8 cellular contexts compared by ENCODE assay signal in genomic region chr4:83010111-83010521, GRCh38. TPM values are rescaled to one million over a fixed set of nuclear protein-coding genes. Genes with fewer than 3 reads are reported as not detected.
A peak's percentile ranks its signal among the peaks of the same experiment; 100 is the strongest.
DNase-seq lines count a peak whose midpoint lies in the region; ATAC-seq, FAIRE-seq and TF ChIP-seq lines count a peak whose summit lies in the region.

No MANE protein-coding gene starts in this region.

- peak overlapping the region; percentile 77 for H2AFZ ChIP-seq in K562 (ENCODE audit: low read depth, low read length)

- no TSS peak for BruUV-seq in K562 (replicated peaks; lab: Mats Ljungman, UMichigan)

- no peak for TF ChIP-seq RAD21 in K562 (CRISPR knock-in tag; conservative IDR thresholded peaks at IDR 0.05 in 1 of 2, IDR thresholded peaks at IDR 0.05 in 1 of 2)

- no peaks in the 10 kb centered on the region for H4K20me1 ChIP-seq in K562 (replicated peaks; ENCODE audit: control insufficient read depth, insufficient read depth, low read length)

- TF ChIP-seq POLR2A in K562 (conservative IDR thresholded peaks at IDR 0.05) (no peak), testis (IDR thresholded peaks at IDR 0.05) (no peak)

- no peaks in the 10 kb centered on the region for H3K9me1 ChIP-seq in K562 (ENCODE audit: control insufficient read depth, insufficient read depth, low read length)

- H3K4me3 ChIP-seq in K562 (peak overlapping the region; percentile 87), left lung (peak overlapping the region; percentile 63 to 65), testis (peak overlapping the region; percentile 51 to 90)

- POLR2A ChIA-PET in K562 (lab: Yijun Ruan, JAX), result interaction anchor here (0.9 to 2.6 kb wide), 3 partner anchors 11 to 27 kb away, joined by 3 to 8 read pairs (median 6); no protein-coding TSS in a partner anchor

- ATAC-seq in K562, result peak; percentile 5
- ATAC-seq in left lung, result peak; percentile 2

- WGBS in K562 (ENCODE audit: insufficient coverage, low coverage, missing lambda C conversion rate), result under 1% methylated on average over 13 of the region's 14 CpGs
- 0% methylated on average over 11 to 14 of the region's 14 CpGs for WGBS in testis, 2 donors

- in situ Hi-C loops in K562 (cut with MboI), result no loop called here

- H3K9me3 ChIP-seq in K562 (replicated peaks; ENCODE audit: control insufficient read depth, insufficient read depth, low read depth, low read length) (no peaks in the 10 kb centered on the region), left lung (no peaks in the 10 kb centered on the region), testis (no peaks in the 10 kb centered on the region)

- H3K27me3 ChIP-seq in K562 (ENCODE audit: control insufficient read depth in 2 of 2, insufficient read depth in 2 of 2, low read length in 2 of 2), result no peaks in the 10 kb centered on the region
- H3K27me3 ChIP-seq in left lung, result no peaks in the 10 kb centered on the region
- no peaks in the 10 kb centered on the region for H3K27me3 ChIP-seq in testis

- no peak for TF ChIP-seq EP300 in K562 (IDR thresholded peaks at IDR 0.05; ENCODE audit: low read length)

- H3K9ac ChIP-seq in K562 (ENCODE audit: insufficient read depth in 1 of 2, low read depth in 2 of 2, low read length in 2 of 2), result peak overlapping the region; percentile 85 to 93

- peak; percentile 67 for FAIRE-seq in K562 (lab: Jason Lieb, UNC)

- intact Hi-C loops in K562 (cut with micrococcal nuclease) (loop anchor here (5.0 to 10.0 kb wide), 2 partner anchors 252 to 635 kb away; partner anchors contain the start of gene HNRNPD), left lung (cut with DNase I) (no loop called here), testis (cut with DNase I; ENCODE audit: low total_unique reads) (no loop called here)

- CTCF ChIA-PET in K562 (lab: Yijun Ruan, JAX; ENCODE audit: low intra/inter-chr PET ratio), result no interaction called here

- TF ChIP-seq CTCF in K562 (IDR thresholded peaks at IDR 0.05 in 2 of 3, conservative IDR thresholded peaks at IDR 0.05 in 1 of 3; ENCODE audit: insufficient read depth in 2 of 3, low read depth in 1 of 3, low read length in 3 of 3) (no peak), left lung (IDR thresholded peaks at IDR 0.05) (no peak), testis (IDR thresholded peaks at IDR 0.05) (no peak)

- DNase-seq in DMS53 (lab: John Stamatoyannopoulos, UW) (peak; percentile 52), DMS53 treated with DMSO at 0.1 percent for 48 hours (lab: John Stamatoyannopoulos, UW; ENCODE audit: unreplicated experiment) (no peak), NAMALWA (ENCODE audit: low spot score) (peak; percentile 65), K562 (ENCODE audit: extremely low read depth in 1 of 4, low spot score in 3 of 4) (peak in 2 of 4 experiments; percentile 32 to 48), left lung (no peak), testis (no peak), COLO668 (lab: John Stamatoyannopoulos, UW; ENCODE audit: unreplicated experiment) (no peak), SIG-M5 (lab: John Stamatoyannopoulos, UW) (no peak)

- H3K4me2 ChIP-seq in K562 (ENCODE audit: insufficient read depth, low read length), result peak overlapping the region; percentile 92

- no peaks in the 10 kb centered on the region for H3K36me3 ChIP-seq in K562 (ENCODE audit: control insufficient read depth, insufficient read depth, low read length)
- H3K36me3 ChIP-seq in left lung, result no peaks in the 10 kb centered on the region
- H3K36me3 ChIP-seq in testis (ENCODE audit: low read depth, missing control alignments), result no peaks in the 10 kb centered on the region

- H3K79me2 ChIP-seq in K562 (ENCODE audit: control insufficient read depth, insufficient read depth, low read length), result peaks cover 75% of the 10 kb centered on the region

- H3K27ac ChIP-seq in K562 (ENCODE audit: extremely low read depth, low read depth, low read length) (peak overlapping the region; percentile 87), left lung (peak overlapping the region; percentile 88 to 92), testis (peak overlapping the region; percentile 68 to 78)

- peaks cover 6 to 16% of the 10 kb centered on the region in 2 experiments; a peak in 3 of 5 replicates for H3K4me1 ChIP-seq in K562 (replicated peaks in 1 of 2; ENCODE audit: control insufficient read depth in 2 of 2, insufficient read depth in 2 of 2, low read length in 2 of 2)
- H3K4me1 ChIP-seq in left lung, result peaks cover 10 to 47% of the 10 kb centered on the region in 2 donors
- H3K4me1 ChIP-seq in testis, result peaks cover 17% of the 10 kb centered on the region

TF ChIP-seq in K562, 482 proteins besides CTCF, POLR2A, EP300 and RAD21 (continues in another document):
- TF ChIP-seq NFRKB (IDR thresholded peaks at IDR 0.05; ENCODE audit: low read depth) (0 out of 2 replicates have a peak, but pooled peaks have one; percentile 42), ARID1B (IDR thresholded peaks at IDR 0.05) (no peak), L3MBTL2 (IDR thresholded peaks at IDR 0.05) (0 out of 2 replicates have a peak, but pooled peaks have one; percentile 2), MYBL2 (IDR thresholded peaks at IDR 0.05; ENCODE audit: low read depth) (no peak), MYBL2 (CRISPR knock-in tag; IDR thresholded peaks at IDR 0.05; ENCODE audit: borderline replicate concordance) (no peak), STAT6 (CRISPR knock-in tag; IDR thresholded peaks at IDR 0.05) (no peak), KDM5B (IDR thresholded peaks at IDR 0.05; ENCODE audit: insufficient replicate concordance, low read depth, low read length) (peak; percentile 17), ZFX (CRISPR knock-in tag; IDR thresholded peaks at IDR 0.05) (peak; percentile 56), SRF (CRISPR knock-in tag; IDR thresholded peaks at IDR 0.05) (0 out of 4 replicates have a peak, but pooled peaks of 1 of the 2 experiments have one; percentile 20)

RNA-seq across cellular contexts. Expression of gene LIN54, which starts 0.5 kb away (rescaled TPM):
- 32.4 and 47.9 TPM in 2 replicates for total RNA-seq in K562 (2011; cell fraction: chromatin; rRNA removed; ENCODE audit: low replicate concordance)
- total RNA-seq in K562 (2011; cell fraction: nucleolus; rRNA removed), result 13.2 and 15.8 TPM in 2 replicates
- total RNA-seq in K562 (2011; cell fraction: nucleoplasm; rRNA removed), result 21.3 and 40.8 TPM in 2 replicates
- total RNA-seq in K562 (2014; rRNA removed) (14.3 and 15.4 TPM in 2 replicates), K562 (2014; rRNA removed; fragmentation: Illumina TruSeq; extraction: Trizol) (19.4 and 22.2 TPM in 2 replicates), K562 (2015; rRNA removed; fragmentation: Illumina TruSeq; extraction: Trizol) (21.4 and 22.5 TPM in 2 replicates), K562 (2021) (15.8 and 17.7 TPM in 2 replicates), left lung (10 to 100 TPM; 10.3 to 13.6 TPM), testis (10 to 100 TPM; 14.5 to 14.6 TPM)
- polyA plus RNA-seq in K562 (2011; rRNA removed) (17.3 and 22.2 TPM in 2 replicates), K562 (2014; fragmentation: Illumina TruSeq; extraction: Trizol) (15.4 and 16.8 TPM in 2 replicates), K562 (2014; fragmentation: Nextera tagmentation; extraction: Ambion mirVana) (1 to 10 TPM; 2.2 to 2.5 TPM), K562 (2014; rRNA removed) (11.6 and 13.7 TPM in 2 replicates), testis (ENCODE audit: insufficient read depth, low read depth, low replicate concordance) (13.2 TPM)
- polyA plus RNA-seq in K562 (2011; cell fraction: cytosol; rRNA removed), result 12.6 and 13.5 TPM in 2 replicates
- 11.7 and 11.9 TPM in 2 replicates for polyA plus RNA-seq in K562 (2011; cell fraction: nucleus; rRNA removed)
- polyA plus RNA-seq in K562 (2012), result 9.6 and 9.8 TPM in 2 replicates
- 53.0 and 63.6 TPM in 2 replicates for polyA minus RNA-seq in K562 (2011; rRNA and poly(A)+ RNA removed)
- polyA minus RNA-seq in K562 (2011; cell fraction: cytosol; rRNA and poly(A)+ RNA removed), result 11.9 and 15.4 TPM in 2 replicates
- 17.5 and 23.4 TPM in 2 replicates for polyA minus RNA-seq in K562 (2011; cell fraction: nucleus; rRNA and poly(A)+ RNA removed)

RNA-seq across cellular contexts. Expression of gene COPS4, which starts 24.9 kb away (rescaled TPM):
- 19.1 and 28.5 TPM in 2 replicates for total RNA-seq in K562 (2011; cell fraction: chromatin; rRNA removed; ENCODE audit: low replicate concordance)
- total RNA-seq in K562 (2011; cell fraction: nucleolus; rRNA removed), result 9.5 and 12.2 TPM in 2 replicates
- total RNA-seq in K562 (2011; cell fraction: nucleoplasm; rRNA removed), result 18.7 and 26.3 TPM in 2 replicates
- 46.6 and 67.8 TPM in 2 replicates for total RNA-seq in K562 (2014; rRNA removed)
- total RNA-seq in K562 (2014; rRNA removed; fragmentation: Illumina TruSeq; extraction: Trizol), result 69.9 and 76.0 TPM in 2 replicates
- 67.9 and 70.9 TPM in 2 replicates for total RNA-seq in K562 (2015; rRNA removed; fragmentation: Illumina TruSeq; extraction: Trizol)
- 44.7 and 48.6 TPM in 2 replicates for total RNA-seq in K562 (2021)
- 59.4 and 77.9 TPM in 2 replicates for polyA plus RNA-seq in K562 (2011; rRNA removed)
- 36.8 and 37.1 TPM in 2 replicates for polyA plus RNA-seq in K562 (2011; cell fraction: cytosol; rRNA removed)
- polyA plus RNA-seq in K562 (2011; cell fraction: nucleus; rRNA removed), result 14.8 and 20.0 TPM in 2 replicates
- polyA plus RNA-seq in K562 (2012), result 49.8 and 86.2 TPM in 2 replicates
- polyA plus RNA-seq in K562 (2014; fragmentation: Illumina TruSeq; extraction: Trizol), result 82.4 and 82.7 TPM in 2 replicates
- polyA plus RNA-seq in K562 (2014; fragmentation: Nextera tagmentation; extraction: Ambion mirVana), result 100 to 1,000 TPM; 171 to 180 TPM
- 57.5 and 78.4 TPM in 2 replicates for polyA plus RNA-seq in K562 (2014; rRNA removed)
- 67.7 and 73.6 TPM in 2 replicates for polyA minus RNA-seq in K562 (2011; rRNA and poly(A)+ RNA removed)
- polyA minus RNA-seq in K562 (2011; cell fraction: cytosol; rRNA and poly(A)+ RNA removed), result 13.8 and 21.3 TPM in 2 replicates
- polyA minus RNA-seq in K562 (2011; cell fraction: nucleus; rRNA and poly(A)+ RNA removed), result 13.3 and 22.9 TPM in 2 replicates
- 10 to 100 TPM; 27.8 to 30.9 TPM for total RNA-seq in left lung
- total RNA-seq in testis, result 100 to 1,000 TPM in 1 of 2 donors, 10 to 100 TPM in 1; 73.2 to 100 TPM
- polyA plus RNA-seq in testis (ENCODE audit: insufficient read depth, low read depth, low replicate concordance), result 87.6 TPM

Comparison
In these comparisons a context has a peak if more than half of its experiments do, and no peak if none do; other contexts are left out.
1. DNase-seq: peak in DMS53 (single experiment) and NAMALWA (single experiment); none in DMS53 treated with DMSO at 0.1 percent for 48 hours (single experiment), left lung (0 of 2), testis (single experiment), COLO668 (single experiment) and SIG-M5 (single experiment).
2. Peak in every context shown above with its lines, with median percentiles within 50 percentile points of each other: H3K27ac ChIP-seq and H3K4me3 ChIP-seq.